ENCODE assay signal across 1 cellular context in the genomic region with DNA sequence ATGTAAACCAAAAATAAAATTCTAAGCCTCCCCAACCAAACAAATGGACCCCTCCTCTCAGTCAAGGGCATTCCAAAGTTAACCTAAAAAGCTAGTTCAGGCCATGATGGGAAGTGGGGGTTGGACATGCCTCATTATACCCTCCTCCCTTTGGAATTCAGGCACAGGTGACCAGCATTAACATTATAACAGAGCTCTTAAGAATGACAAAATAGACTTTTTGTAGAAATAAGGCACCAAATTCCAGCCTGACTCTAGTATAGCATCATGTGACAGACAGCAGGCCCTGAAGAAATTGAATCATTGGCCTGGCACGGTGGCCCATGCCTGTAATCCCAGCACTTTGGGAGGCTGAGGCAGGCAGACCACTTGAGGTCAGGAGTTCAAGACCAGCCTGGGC.
TF ChIP-seq lines count a peak whose summit lies in the region.

No MANE protein-coding gene starts in this region.

TF ChIP-seq in WTC11, 78 proteins besides CTCF, POLR2A, EP300 and RAD21:
- TF ChIP-seq, protein P1, sequence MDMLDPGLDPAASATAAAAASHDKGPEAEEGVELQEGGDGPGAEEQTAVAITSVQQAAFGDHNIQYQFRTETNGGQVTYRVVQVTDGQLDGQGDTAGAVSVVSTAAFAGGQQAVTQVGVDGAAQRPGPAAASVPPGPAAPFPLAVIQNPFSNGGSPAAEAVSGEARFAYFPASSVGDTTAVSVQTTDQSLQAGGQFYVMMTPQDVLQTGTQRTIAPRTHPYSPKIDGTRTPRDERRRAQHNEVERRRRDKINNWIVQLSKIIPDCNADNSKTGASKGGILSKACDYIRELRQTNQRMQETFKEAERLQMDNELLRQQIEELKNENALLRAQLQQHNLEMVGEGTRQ (CRISPR knock-in tag; IDR thresholded peaks at IDR 0.05): peak; percentile 56; the same call in 1 of the 2 replicates
